Comparison of ENCODE assay signal across 23 cellular contexts in genomic region chr17:42062673-42063072, GRCh38. TPM values are rescaled to one million over a fixed set of nuclear protein-coding genes. Genes with fewer than 3 reads are reported as not detected.
"Had no signal": no experiment of that assay in that cellular context is flagged by ENCODE, and none has a peak within 500 bp of the region (broad histone marks: within the 10 kb centered on the region; RNA-seq: fewer than 3 reads in every experiment).

No MANE protein-coding gene starts in this region.

- H3K4me3 ChIP-seq: coronary artery, dorsolateral prefrontal cortex, heart left ventricle, lung, psoas muscle, skin epidermis, tibial nerve, upper lobe of right lung, vagina had no signal

- DNase-seq: dorsolateral prefrontal cortex; effector CD8-positive, alpha-beta T cell; heart left ventricle; hippocampal formation; left colon; left ventricle myocardium superior; mesenchymal stem cell; midbrain; psoas muscle; stimulated activated CD4-positive, alpha-beta T cell treated with anti-CD3 and anti-CD28 coated beads, Interleukin-2, amount 100 ng/mL, for 24 hours; stimulated activated CD4-positive, alpha-beta T cell treated with anti-CD3 and anti-CD28 coated beads, Interleukin-4, amount 100 ng/mL, for 4 hours; stimulated activated naive CD4-positive, alpha-beta T cell treated with Interleukin-2 at 50 U/mL for 16 hours; upper lobe of right lung had no signal

- H3K36me3 Mint-ChIP-seq: natural killer cell treated with Interleukin-12 subunit alpha and Interleukin-12 subunit beta and Interleukin-15 and Interleukin-18, amount 100 ng/mL, for 72 hours had no signal

- H3K9me3 ChIP-seq: heart left ventricle, psoas muscle, tibial nerve, upper lobe of right lung, vagina had no signal

- H3K27ac ChIP-seq: coronary artery, tibial nerve, vagina had no signal

- H3K27ac Mint-ChIP-seq: natural killer cell treated with Interleukin-12 subunit alpha and Interleukin-12 subunit beta and Interleukin-15 and Interleukin-18, amount 100 ng/mL, for 72 hours had no signal

- H3K36me3 ChIP-seq: heart left ventricle, tibial nerve, upper lobe of right lung, vagina had no signal

- ATAC-seq: esophagus mucosa; heart left ventricle; left colon; left ventricle myocardium superior; natural killer cell treated with Interleukin-12 subunit alpha and Interleukin-12 subunit beta and Interleukin-15 and Interleukin-18, amount 100 ng/mL, for 72 hours; sciatic nerve; upper lobe of right lung had no signal

- H3K27me3 Mint-ChIP-seq: natural killer cell treated with Interleukin-12 subunit alpha and Interleukin-12 subunit beta and Interleukin-15 and Interleukin-18, amount 100 ng/mL, for 72 hours had no signal

- H3K9me3 Mint-ChIP-seq: natural killer cell treated with Interleukin-12 subunit alpha and Interleukin-12 subunit beta and Interleukin-15 and Interleukin-18, amount 100 ng/mL, for 72 hours had no signal

- H3K27me3 ChIP-seq: upper lobe of right lung, vagina had no signal

- H3K4me1 ChIP-seq: tibial nerve, upper lobe of right lung, vagina had no signal

RNA-seq across cellular contexts. Expression of gene C17orf113, which starts 12.3 kb away (rescaled TPM):
- total RNA-seq: natural killer cell treated with Interleukin-12 subunit alpha and Interleukin-12 subunit beta and Interleukin-15 and Interleukin-18, amount 100 ng/mL, for 72 hours had no signal

RNA-seq across cellular contexts. Expression of gene ZNF385C, which starts 35.6 kb away (rescaled TPM):
- total RNA-seq: glomerular endothelial cell; natural killer cell treated with Interleukin-12 subunit alpha and Interleukin-12 subunit beta and Interleukin-15 and Interleukin-18, amount 100 ng/mL, for 72 hours; omental fat pad had no signal
